In genomic region chr1:89047734-89048133, GRCh38 we compare ENCODE assay signal across 24 cellular contexts. TPM values are rescaled to one million over a fixed set of nuclear protein-coding genes. Genes with fewer than 3 reads are reported as not detected.
DNase-seq lines count a peak whose midpoint lies in the region; ATAC-seq, FAIRE-seq and TF ChIP-seq lines count a peak whose summit lies in the region.
"Had no signal": no experiment of that assay in that cellular context is flagged by ENCODE, and none has a peak within 500 bp of the region (broad histone marks: within the 10 kb centered on the region; RNA-seq: fewer than 3 reads in every experiment).

No MANE protein-coding gene starts in this region.

- CTCF ChIA-PET in A673 (lab: Charles Lee), result no interaction called here

- no peaks in the 10 kb centered on the region for H3K9me3 ChIP-seq in A673 (ENCODE audit: low read depth, low read length, poor library complexity, severe bottlenecking)
- H3K9me3 ChIP-seq: ovary had no signal

- intact Hi-C loops in A673 (cut with micrococcal nuclease; ENCODE audit: unreplicated experiment), result no loop called here

- POLR2A ChIA-PET in A673 (lab: Charles Lee; ENCODE audit: low non-redundant PET), result no interaction called here

- peak; percentile 45 for DNase-seq in ELR (ENCODE audit: low read depth)
- DNase-seq in RKO (ENCODE audit: low spot score), result peak; percentile 54
- DNase-seq in bronchial epithelial cell (ENCODE audit: low read depth), result peak; percentile 90
- peak; percentile 58 for DNase-seq in iris pigment epithelial cell (ENCODE audit: low read depth)
- no peak for DNase-seq in A673 (ENCODE audit: low spot score)
- DNase-seq in HuH-7.5 (ENCODE audit: low spot score), result no peak
- no peak for DNase-seq in amygdala (lab: John Stamatoyannopoulos, UW)
- DNase-seq: activated CD4-positive, alpha-beta T cell treated with anti-CD3 and anti-CD28 coated beads for 1 hour; DMS53; effector memory CD4-positive, alpha-beta T cell; heart left ventricle; HFFc6; naive thymus-derived CD4-positive, alpha-beta T cell; NCI-H1092 treated with DMSO at 0.1 percent for 48 hours; NCI-H2029 treated with DMSO at 0.1 percent for 48 hours; OCI-M1; ovary; right cardiac atrium; SHP77 treated with DMSO at 0.1 percent for 48 hours; stimulated activated CD4-positive, alpha-beta T cell treated with anti-CD3 and anti-CD28 coated beads, Interleukin-12 subunit alpha, Interleukin-12 subunit beta, amount 100 ng/mL, for 4 hours; stimulated activated CD4-positive, alpha-beta T cell treated with anti-CD3 and anti-CD28 coated beads, Interleukin-4, amount 100 ng/mL, for 4 hours; SW 1271; trophoblast cell had no signal

- TF ChIP-seq CTCF in bronchial epithelial cell (IDR thresholded peaks at IDR 0.05; ENCODE audit: insufficient read depth, low read length, severe bottlenecking) (no peak), A673 (conservative IDR thresholded peaks at IDR 0.05; ENCODE audit: low read depth, low read length) (no peak)

- H3K27me3 ChIP-seq in bronchial epithelial cell (ENCODE audit: control insufficient read depth, insufficient read depth, low read length) (no peaks in the 10 kb centered on the region), A673 (replicated peaks; ENCODE audit: insufficient read depth, low read depth, low read length, poor library complexity) (no peaks in the 10 kb centered on the region)
- H3K27me3 ChIP-seq: heart left ventricle, ovary had no signal

- ATAC-seq in HG03439 (IDR thresholded peaks at IDR 0.05; ENCODE audit: unreplicated experiment), result no peak
- ATAC-seq: heart left ventricle; naive thymus-derived CD4-positive, alpha-beta T cell; right cardiac atrium had no signal

- no peaks in the 10 kb centered on the region for H3K36me3 ChIP-seq in bronchial epithelial cell (ENCODE audit: control insufficient read depth, insufficient read depth, low read length)
- no peaks in the 10 kb centered on the region for H3K36me3 ChIP-seq in A673 (ENCODE audit: insufficient read depth, low read length, poor library complexity, severe bottlenecking)
- H3K36me3 ChIP-seq: ovary had no signal

- no peaks in the 10 kb centered on the region for H3K4me1 ChIP-seq in A673 (ENCODE audit: insufficient read depth, low read length, poor library complexity, severe bottlenecking)
- H3K4me1 ChIP-seq: heart left ventricle had no signal

- no peak overlapping the region for H3K27ac ChIP-seq in A673 (ENCODE audit: low read depth, low read length, poor library complexity, severe bottlenecking)
- H3K27ac ChIP-seq: heart left ventricle, ovary had no signal

- no peak for FAIRE-seq in bronchial epithelial cell (lab: Jason Lieb, UNC)

- H3K4me3 ChIP-seq in bronchial epithelial cell (ENCODE audit: low read depth, low read length), result no peak overlapping the region
- H3K4me3 ChIP-seq in A673 (ENCODE audit: low read depth, low read length, poor library complexity, severe bottlenecking), result no peak overlapping the region
- H3K4me3 ChIP-seq: heart left ventricle, ovary had no signal

- no TSS peak for BruUV-seq in A673 (replicated peaks; lab: Mats Ljungman, UMichigan)

RNA-seq across cellular contexts. Expression of gene GBP1, which starts 17.3 kb away (rescaled TPM):
- total RNA-seq in bronchial epithelial cell (1.8 and 9.5 TPM in 2 replicates), A673 (2021) (9.4 and 10.1 TPM in 2 replicates)

RNA-seq across cellular contexts. Expression of gene GBP3, which starts 25.1 kb away (rescaled TPM):
- total RNA-seq in bronchial epithelial cell, result 3.7 and 16.5 TPM in 2 replicates
- total RNA-seq in A673 (2021), result 2.6 and 6.3 TPM in 2 replicates

RNA-seq across cellular contexts. Expression of gene KYAT3, which starts 55.3 kb away (rescaled TPM):
- 20.2 and 25.5 TPM in 2 replicates for total RNA-seq in bronchial epithelial cell
- total RNA-seq in A673 (2021), result 31.1 and 35.4 TPM in 2 replicates

RNA-seq across cellular contexts. Expression of gene RBMXL1, which starts 55.3 kb away (rescaled TPM):
- total RNA-seq in bronchial epithelial cell (9.7 and 14.2 TPM in 2 replicates), A673 (2021) (21.1 and 23.9 TPM in 2 replicates)

Comparison
In these comparisons a context has a peak if more than half of its experiments do, and no peak if none do; other contexts are left out.
1. DNase-seq: peak in ELR (single experiment), RKO (single experiment), bronchial epithelial cell (single experiment) and iris pigment epithelial cell (single experiment); none in A673 (single experiment), HuH-7.5 (single experiment) and amygdala (0 of 56).